ENCODE assay signal across 15 cellular contexts in genomic region chr11:86180415-86180814, GRCh38.
"Had no signal": no experiment of that assay in that cellular context is flagged by ENCODE, and none has a peak within 500 bp of the region (broad histone marks: within the 10 kb centered on the region; RNA-seq: fewer than 3 reads in every experiment).

No MANE protein-coding gene starts in this region.

- H3K9me3 ChIP-seq: gastrocnemius medialis, heart left ventricle, lower lobe of right lung, right atrium auricular region had no signal

- H3K4me1 Mint-ChIP-seq: nephron progenitor cell had no signal

- H3K36me3 Mint-ChIP-seq: type B pancreatic cell had no signal

- H3K27ac ChIP-seq: gastrocnemius medialis, lower lobe of right lung, right atrium auricular region, VCaP had no signal

- H3K4me3 ChIP-seq: gastrocnemius medialis, heart left ventricle, lower lobe of right lung, right atrium auricular region had no signal

- H3K27me3 Mint-ChIP-seq: activated CD4-positive, alpha-beta memory T cell treated with anti-CD3 and anti-CD28 coated beads, Interleukin-2, amount 10 ng/mL, durations not matched to agents 7 days and 5 days; activated T-cell treated with anti-CD3 and anti-CD28 coated beads, Interleukin-2, amount 50 U/mL, for 24 hours; progenitor cell of endocrine pancreas had no signal

- H3K36me3 ChIP-seq: gastrocnemius medialis, heart left ventricle, lower lobe of right lung, right atrium auricular region had no signal

- H3K4me3 Mint-ChIP-seq: activated CD4-positive, alpha-beta memory T cell treated with anti-CD3 and anti-CD28 coated beads, Interleukin-2, amount 10 ng/mL, durations not matched to agents 7 days and 5 days; activated T-cell treated with anti-CD3 and anti-CD28 coated beads, Interleukin-2, amount 50 U/mL, for 24 hours; nephron progenitor cell; type B pancreatic cell had no signal

- H3K27me3 ChIP-seq: gastrocnemius medialis, heart left ventricle, right atrium auricular region had no signal

- H3K9me3 Mint-ChIP-seq: activated CD4-positive, alpha-beta memory T cell treated with anti-CD3 and anti-CD28 coated beads, Interleukin-2, amount 10 ng/mL, durations not matched to agents 7 days and 5 days; activated T-cell treated with anti-CD3 and anti-CD28 coated beads, Interleukin-2, amount 50 U/mL, for 24 hours; type B pancreatic cell had no signal

- H3K27ac Mint-ChIP-seq: activated CD4-positive, alpha-beta memory T cell treated with anti-CD3 and anti-CD28 coated beads, Interleukin-2, amount 10 ng/mL, durations not matched to agents 7 days and 5 days; activated T-cell treated with anti-CD3 and anti-CD28 coated beads, Interleukin-2, amount 50 U/mL, for 24 hours; nephron progenitor cell; progenitor cell of endocrine pancreas; type B pancreatic cell had no signal

- DNase-seq: activated CD4-positive, alpha-beta memory T cell treated with anti-CD3 and anti-CD28 coated beads, Interleukin-2, amount 10 ng/mL, durations not matched to agents 7 days and 5 days; activated naive CD4-positive, alpha-beta T cell treated with anti-CD3 and anti-CD28 coated beads, Interleukin-2, amount 50 U/mL, for 16 hours; activated T-cell treated with anti-CD3 and anti-CD28 coated beads, Interleukin-2, amount 50 U/mL, for 24 hours; erythroblast; gastrocnemius medialis; heart left ventricle; left cardiac atrium; lower lobe of right lung; nephron progenitor cell; stimulated activated CD4-positive, alpha-beta T cell treated with anti-CD3 and anti-CD28 coated beads, Interleukin-4, amount 100 ng/mL, for 24 hours; stimulated activated naive CD4-positive, alpha-beta T cell treated with Interleukin-2 at 50 U/mL for 16 hours had no signal
